Comparison of ENCODE assay signal across 11 cellular contexts in the genomic region with DNA sequence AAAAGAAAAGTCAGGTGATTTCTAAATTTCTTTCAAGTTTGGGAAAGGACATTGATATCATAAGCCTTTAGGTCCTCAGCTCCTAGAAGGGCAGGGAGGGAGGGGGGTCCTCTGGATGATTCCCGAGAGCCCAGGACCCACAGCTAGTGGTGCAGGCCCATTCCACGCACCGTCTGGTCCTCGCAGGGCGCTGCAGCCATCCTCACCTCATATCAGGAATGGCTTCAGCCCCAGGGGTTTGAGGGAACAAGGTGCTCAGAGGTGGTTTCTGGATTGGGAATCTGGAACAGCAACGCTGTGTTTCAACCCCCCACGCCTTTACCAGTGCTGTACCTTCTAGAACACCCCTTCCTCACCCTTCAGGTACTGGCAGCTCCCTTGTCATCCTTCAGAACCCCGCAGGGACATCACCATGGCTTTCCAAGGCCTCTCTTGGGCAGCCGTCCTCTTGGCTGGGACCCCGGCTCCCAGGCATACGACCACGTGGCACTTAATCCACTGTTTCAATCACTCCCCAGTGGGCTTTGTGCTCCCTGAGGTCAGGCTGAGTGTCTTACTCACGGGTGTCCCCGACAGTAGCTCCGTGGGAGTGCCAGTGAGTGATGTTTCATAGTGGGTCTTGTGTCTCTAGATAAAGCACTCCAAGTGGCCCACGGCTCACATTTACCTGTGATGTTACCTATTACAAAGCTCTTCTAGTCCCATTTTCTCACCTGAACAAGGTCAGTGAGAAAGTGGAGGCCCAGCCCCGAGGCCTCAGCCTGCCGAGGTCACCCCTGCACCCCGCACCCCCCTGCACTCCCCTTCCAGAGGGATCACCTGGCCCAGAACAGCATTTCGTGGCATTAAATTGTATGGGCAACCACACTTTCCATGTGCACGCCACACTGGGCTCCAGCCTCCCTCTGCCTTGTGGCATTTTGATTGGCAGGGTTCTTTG.
"Had no signal": no experiment of that assay in that cellular context is flagged by ENCODE, and none has a peak within 500 bp of the region (broad histone marks: within the 10 kb centered on the region; RNA-seq: fewer than 3 reads in every experiment).

No MANE protein-coding gene starts in this region.

- H3K27ac Mint-ChIP-seq: activated naive CD8-positive, alpha-beta T cell treated with anti-CD3 and anti-CD28 coated beads, Interleukin-2, amount 50 U/mL, for 24 hours; activated T-helper 1 cell treated with anti-CD3 and anti-CD28 coated beads, Interleukin-12 subunit alpha, Interleukin-12 subunit beta, Interleukin-2, Interleukin-4 antibody, amounts not matched to agents 30 ng/mL and 10 ng/mL and 1 ng/mL, durations not matched to agents 14 hours and 24 hours and 36 hours; endodermal cell; neural progenitor cell had no signal

- H3K27ac ChIP-seq: neural progenitor cell, pancreas, stomach, thoracic aorta had no signal

- H3K27me3 Mint-ChIP-seq: activated naive CD8-positive, alpha-beta T cell treated with anti-CD3 and anti-CD28 coated beads, Interleukin-2, amount 50 U/mL, for 24 hours had no signal

- H3K36me3 Mint-ChIP-seq: neural progenitor cell had no signal

- H3K36me3 ChIP-seq: heart right ventricle, neural progenitor cell, pancreas, thoracic aorta had no signal

- H3K27me3 ChIP-seq: heart right ventricle, neural progenitor cell, pancreas, stomach had no signal

- H3K4me1 ChIP-seq: neural progenitor cell, pancreas had no signal

- H3K9me3 ChIP-seq: heart right ventricle, pancreas, stomach, thoracic aorta had no signal

- ATAC-seq: activated naive CD8-positive, alpha-beta T cell treated with anti-CD3 and anti-CD28 coated beads, Interleukin-2, amount 50 U/mL, for 24 hours; pancreas had no signal

- DNase-seq: activated CD4-positive, CD25-positive, alpha-beta regulatory T cell; activated naive CD4-positive, alpha-beta T cell; activated naive CD8-positive, alpha-beta T cell treated with anti-CD3 and anti-CD28 coated beads, Interleukin-2, amount 50 U/mL, for 24 hours; stomach had no signal

- H3K4me3 ChIP-seq: heart right ventricle, neural progenitor cell, pancreas, smooth muscle cell, stomach, thoracic aorta had no signal

- H3K9me3 Mint-ChIP-seq: activated naive CD8-positive, alpha-beta T cell treated with anti-CD3 and anti-CD28 coated beads, Interleukin-2, amount 50 U/mL, for 24 hours; activated T-helper 1 cell treated with anti-CD3 and anti-CD28 coated beads, Interleukin-12 subunit alpha, Interleukin-12 subunit beta, Interleukin-2, Interleukin-4 antibody, amounts not matched to agents 30 ng/mL and 10 ng/mL and 1 ng/mL, durations not matched to agents 14 hours and 24 hours and 36 hours; endodermal cell; neural progenitor cell had no signal

- H3K4me3 Mint-ChIP-seq: activated naive CD8-positive, alpha-beta T cell treated with anti-CD3 and anti-CD28 coated beads, Interleukin-2, amount 50 U/mL, for 24 hours; activated T-helper 1 cell treated with anti-CD3 and anti-CD28 coated beads, Interleukin-12 subunit alpha, Interleukin-12 subunit beta, Interleukin-2, Interleukin-4 antibody, amounts not matched to agents 30 ng/mL and 10 ng/mL and 1 ng/mL, durations not matched to agents 14 hours and 24 hours and 36 hours; endodermal cell; neural progenitor cell had no signal

- H3K4me1 Mint-ChIP-seq: activated naive CD8-positive, alpha-beta T cell treated with anti-CD3 and anti-CD28 coated beads, Interleukin-2, amount 50 U/mL, for 24 hours had no signal
